Comparison of ENCODE assay signal across 14 cellular contexts in genomic region chr20:3106658-3107463, GRCh38.
DNase-seq lines count a peak whose midpoint lies in the region; ATAC-seq lines count a peak whose summit lies in the region.
"Had no signal": no experiment of that assay in that cellular context is flagged by ENCODE, and none has a peak within 500 bp of the region (broad histone marks: within the 10 kb centered on the region; RNA-seq: fewer than 3 reads in every experiment).

No MANE protein-coding gene starts in this region.

- DNase-seq in GF-D8 (lab: John Stamatoyannopoulos, UW): peak; percentile 88
- DNase-seq in NCI-H146 treated with DMSO at 0.1 percent for 48 hours (lab: John Stamatoyannopoulos, UW; ENCODE audit: unreplicated experiment): peak; percentile 83
- DNase-seq in RPMI8226: peak; percentile 90
- peak; percentile 15 for DNase-seq in medulla oblongata (ENCODE audit: extremely low spot score)
- DNase-seq in dedifferentiated amniotic fluid mesenchymal stem cell (ENCODE audit: extremely low spot score): no peak
- DNase-seq in NCI-H1105 treated with DMSO at 0.1 percent for 48 hours (lab: John Stamatoyannopoulos, UW): no peak
- DNase-seq: activated CD8-positive, alpha-beta T cell treated with anti-CD3 and anti-CD28 coated beads, Interleukin-2, amount 10 ng/mL, durations not matched to agents 7 days and 5 days; islet precursor cell; NCI-H446 treated with DMSO at 0.1 percent for 48 hours; ovary; stimulated activated naive CD4-positive, alpha-beta T cell; upper lobe of left lung had no signal

- ATAC-seq in HG03432 (IDR thresholded peaks at IDR 0.05; ENCODE audit: unreplicated experiment) (no peak), HG03159 (IDR thresholded peaks at IDR 0.05; ENCODE audit: unreplicated experiment) (no peak)
- ATAC-seq: activated CD8-positive, alpha-beta T cell treated with anti-CD3 and anti-CD28 coated beads, Interleukin-2, amount 10 ng/mL, durations not matched to agents 7 days and 5 days had no signal

Comparison
In these comparisons a context has a peak if more than half of its experiments do, and no peak if none do; other contexts are left out.
1. DNase-seq: peak in GF-D8 (single experiment), NCI-H146 treated with DMSO at 0.1 percent for 48 hours (single experiment), RPMI8226 (single experiment) and medulla oblongata (single experiment); none in dedifferentiated amniotic fluid mesenchymal stem cell (single experiment) and NCI-H1105 treated with DMSO at 0.1 percent for 48 hours (single experiment).